1 cellular context compared by ENCODE assay signal in the genomic region with DNA sequence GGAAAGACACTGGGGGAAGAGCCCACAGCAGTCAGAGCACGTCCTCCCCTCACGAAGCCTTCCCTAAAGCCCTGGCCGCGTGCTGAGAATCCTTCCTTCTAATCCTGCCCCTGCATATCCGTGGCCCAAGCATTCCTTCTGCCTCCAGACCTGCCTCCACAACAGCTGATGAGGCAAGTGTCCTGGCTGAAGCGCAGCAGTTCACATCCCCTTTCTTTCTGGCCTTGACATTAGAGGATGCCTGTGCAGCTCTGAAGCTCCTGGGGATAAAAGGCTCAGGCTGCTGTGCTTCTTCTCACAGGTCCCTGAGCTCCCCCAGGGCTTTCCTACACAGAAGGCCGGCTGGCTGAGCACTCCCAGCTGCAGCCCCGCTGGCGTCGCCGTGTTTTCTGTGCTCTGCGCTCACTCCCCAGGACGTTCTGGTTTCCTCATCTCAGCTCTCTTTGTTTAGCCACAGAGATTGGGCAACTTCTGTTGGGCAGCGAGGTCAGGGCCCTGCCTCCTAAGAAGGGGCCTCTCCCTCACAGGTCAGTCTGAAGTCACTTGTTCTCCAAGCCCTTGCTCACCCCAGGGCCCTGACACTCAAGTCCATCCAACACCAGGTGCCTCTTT.
TF ChIP-seq lines count a peak whose summit lies in the region.

No MANE protein-coding gene starts in this region.

TF ChIP-seq in endothelial cell of umbilical vein, 7 proteins besides CTCF, POLR2A, EP300 and RAD21:
- TF ChIP-seq GATA2 (IDR thresholded peaks at IDR 0.05; ENCODE audit: insufficient read depth, insufficient read length, low read depth, low read length) (no peak), POLR2AphosphoS5 (IDR thresholded peaks at IDR 0.05; ENCODE audit: insufficient read depth, low read depth, low read length) (no peak), EZH2 (IDR thresholded peaks at IDR 0.05; ENCODE audit: borderline replicate concordance, low read depth, low read length, severe bottlenecking) (no peak)
- TF ChIP-seq, protein P1, sequence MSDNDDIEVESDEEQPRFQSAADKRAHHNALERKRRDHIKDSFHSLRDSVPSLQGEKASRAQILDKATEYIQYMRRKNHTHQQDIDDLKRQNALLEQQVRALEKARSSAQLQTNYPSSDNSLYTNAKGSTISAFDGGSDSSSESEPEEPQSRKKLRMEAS (IDR thresholded peaks at IDR 0.05; ENCODE audit: insufficient read depth, insufficient read length) = no peak
